In the genomic region with DNA sequence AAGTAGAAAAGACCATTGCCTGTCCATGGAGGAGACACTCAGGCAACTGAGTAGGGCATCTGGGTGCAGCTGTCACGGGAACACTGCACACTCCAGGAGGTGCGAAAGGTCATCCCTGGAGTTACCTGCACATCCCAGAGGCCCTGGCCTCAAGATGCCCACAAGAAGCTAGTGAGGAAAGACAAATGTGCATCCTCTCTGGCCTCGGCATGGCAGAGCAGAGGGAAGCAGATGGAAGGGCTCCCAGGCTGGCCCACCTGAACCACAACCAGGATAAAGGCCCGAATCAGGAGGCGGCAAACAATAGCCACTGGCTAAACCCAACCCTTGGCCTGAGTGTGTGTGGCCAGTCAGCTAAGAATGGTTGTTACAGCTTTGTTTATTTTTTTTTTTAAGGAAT, we compare ENCODE assay signal across 2 cellular contexts.
TF ChIP-seq lines count a peak whose summit lies in the region.

No MANE protein-coding gene starts in this region.

TF ChIP-seq in IMR-90, 13 proteins besides CTCF, POLR2A, EP300 and RAD21:
- TF ChIP-seq RFX5 (IDR thresholded peaks at IDR 0.05; ENCODE audit: low read depth, low read length) = no peak
- TF ChIP-seq SMC3 (IDR thresholded peaks at IDR 0.05; ENCODE audit: low read depth, low read length) = no peak

TF ChIP-seq in H1, 55 proteins besides CTCF, POLR2A, EP300 and RAD21:
- no peak for TF ChIP-seq TCF12 (IDR thresholded peaks at IDR 0.05; ENCODE audit: low read depth, low read length)
- no peak for TF ChIP-seq CBX8 (IDR thresholded peaks at IDR 0.05; ENCODE audit: borderline replicate concordance, low read depth, low read length)
- TF ChIP-seq POLR2AphosphoS5 (IDR thresholded peaks at IDR 0.05; ENCODE audit: low read depth, low read length) = no peak
- TF ChIP-seq TAF1 (IDR thresholded peaks at IDR 0.05; ENCODE audit: low read depth, low read length) = no peak
- TF ChIP-seq TAF7 (optimal IDR thresholded peaks at IDR 0.05; ENCODE audit: borderline replicate concordance, low read depth, low read length) = no peak
- TF ChIP-seq EZH2 (IDR thresholded peaks at IDR 0.05; ENCODE audit: low read depth, low read length, severe bottlenecking) = no peak
- TF ChIP-seq ATF2 (IDR thresholded peaks at IDR 0.05; ENCODE audit: low read length) = no peak
- no peak for TF ChIP-seq SAP30 (IDR thresholded peaks at IDR 0.05; ENCODE audit: insufficient read depth, insufficient replicate concordance, low read length)
- TF ChIP-seq, protein P1, sequence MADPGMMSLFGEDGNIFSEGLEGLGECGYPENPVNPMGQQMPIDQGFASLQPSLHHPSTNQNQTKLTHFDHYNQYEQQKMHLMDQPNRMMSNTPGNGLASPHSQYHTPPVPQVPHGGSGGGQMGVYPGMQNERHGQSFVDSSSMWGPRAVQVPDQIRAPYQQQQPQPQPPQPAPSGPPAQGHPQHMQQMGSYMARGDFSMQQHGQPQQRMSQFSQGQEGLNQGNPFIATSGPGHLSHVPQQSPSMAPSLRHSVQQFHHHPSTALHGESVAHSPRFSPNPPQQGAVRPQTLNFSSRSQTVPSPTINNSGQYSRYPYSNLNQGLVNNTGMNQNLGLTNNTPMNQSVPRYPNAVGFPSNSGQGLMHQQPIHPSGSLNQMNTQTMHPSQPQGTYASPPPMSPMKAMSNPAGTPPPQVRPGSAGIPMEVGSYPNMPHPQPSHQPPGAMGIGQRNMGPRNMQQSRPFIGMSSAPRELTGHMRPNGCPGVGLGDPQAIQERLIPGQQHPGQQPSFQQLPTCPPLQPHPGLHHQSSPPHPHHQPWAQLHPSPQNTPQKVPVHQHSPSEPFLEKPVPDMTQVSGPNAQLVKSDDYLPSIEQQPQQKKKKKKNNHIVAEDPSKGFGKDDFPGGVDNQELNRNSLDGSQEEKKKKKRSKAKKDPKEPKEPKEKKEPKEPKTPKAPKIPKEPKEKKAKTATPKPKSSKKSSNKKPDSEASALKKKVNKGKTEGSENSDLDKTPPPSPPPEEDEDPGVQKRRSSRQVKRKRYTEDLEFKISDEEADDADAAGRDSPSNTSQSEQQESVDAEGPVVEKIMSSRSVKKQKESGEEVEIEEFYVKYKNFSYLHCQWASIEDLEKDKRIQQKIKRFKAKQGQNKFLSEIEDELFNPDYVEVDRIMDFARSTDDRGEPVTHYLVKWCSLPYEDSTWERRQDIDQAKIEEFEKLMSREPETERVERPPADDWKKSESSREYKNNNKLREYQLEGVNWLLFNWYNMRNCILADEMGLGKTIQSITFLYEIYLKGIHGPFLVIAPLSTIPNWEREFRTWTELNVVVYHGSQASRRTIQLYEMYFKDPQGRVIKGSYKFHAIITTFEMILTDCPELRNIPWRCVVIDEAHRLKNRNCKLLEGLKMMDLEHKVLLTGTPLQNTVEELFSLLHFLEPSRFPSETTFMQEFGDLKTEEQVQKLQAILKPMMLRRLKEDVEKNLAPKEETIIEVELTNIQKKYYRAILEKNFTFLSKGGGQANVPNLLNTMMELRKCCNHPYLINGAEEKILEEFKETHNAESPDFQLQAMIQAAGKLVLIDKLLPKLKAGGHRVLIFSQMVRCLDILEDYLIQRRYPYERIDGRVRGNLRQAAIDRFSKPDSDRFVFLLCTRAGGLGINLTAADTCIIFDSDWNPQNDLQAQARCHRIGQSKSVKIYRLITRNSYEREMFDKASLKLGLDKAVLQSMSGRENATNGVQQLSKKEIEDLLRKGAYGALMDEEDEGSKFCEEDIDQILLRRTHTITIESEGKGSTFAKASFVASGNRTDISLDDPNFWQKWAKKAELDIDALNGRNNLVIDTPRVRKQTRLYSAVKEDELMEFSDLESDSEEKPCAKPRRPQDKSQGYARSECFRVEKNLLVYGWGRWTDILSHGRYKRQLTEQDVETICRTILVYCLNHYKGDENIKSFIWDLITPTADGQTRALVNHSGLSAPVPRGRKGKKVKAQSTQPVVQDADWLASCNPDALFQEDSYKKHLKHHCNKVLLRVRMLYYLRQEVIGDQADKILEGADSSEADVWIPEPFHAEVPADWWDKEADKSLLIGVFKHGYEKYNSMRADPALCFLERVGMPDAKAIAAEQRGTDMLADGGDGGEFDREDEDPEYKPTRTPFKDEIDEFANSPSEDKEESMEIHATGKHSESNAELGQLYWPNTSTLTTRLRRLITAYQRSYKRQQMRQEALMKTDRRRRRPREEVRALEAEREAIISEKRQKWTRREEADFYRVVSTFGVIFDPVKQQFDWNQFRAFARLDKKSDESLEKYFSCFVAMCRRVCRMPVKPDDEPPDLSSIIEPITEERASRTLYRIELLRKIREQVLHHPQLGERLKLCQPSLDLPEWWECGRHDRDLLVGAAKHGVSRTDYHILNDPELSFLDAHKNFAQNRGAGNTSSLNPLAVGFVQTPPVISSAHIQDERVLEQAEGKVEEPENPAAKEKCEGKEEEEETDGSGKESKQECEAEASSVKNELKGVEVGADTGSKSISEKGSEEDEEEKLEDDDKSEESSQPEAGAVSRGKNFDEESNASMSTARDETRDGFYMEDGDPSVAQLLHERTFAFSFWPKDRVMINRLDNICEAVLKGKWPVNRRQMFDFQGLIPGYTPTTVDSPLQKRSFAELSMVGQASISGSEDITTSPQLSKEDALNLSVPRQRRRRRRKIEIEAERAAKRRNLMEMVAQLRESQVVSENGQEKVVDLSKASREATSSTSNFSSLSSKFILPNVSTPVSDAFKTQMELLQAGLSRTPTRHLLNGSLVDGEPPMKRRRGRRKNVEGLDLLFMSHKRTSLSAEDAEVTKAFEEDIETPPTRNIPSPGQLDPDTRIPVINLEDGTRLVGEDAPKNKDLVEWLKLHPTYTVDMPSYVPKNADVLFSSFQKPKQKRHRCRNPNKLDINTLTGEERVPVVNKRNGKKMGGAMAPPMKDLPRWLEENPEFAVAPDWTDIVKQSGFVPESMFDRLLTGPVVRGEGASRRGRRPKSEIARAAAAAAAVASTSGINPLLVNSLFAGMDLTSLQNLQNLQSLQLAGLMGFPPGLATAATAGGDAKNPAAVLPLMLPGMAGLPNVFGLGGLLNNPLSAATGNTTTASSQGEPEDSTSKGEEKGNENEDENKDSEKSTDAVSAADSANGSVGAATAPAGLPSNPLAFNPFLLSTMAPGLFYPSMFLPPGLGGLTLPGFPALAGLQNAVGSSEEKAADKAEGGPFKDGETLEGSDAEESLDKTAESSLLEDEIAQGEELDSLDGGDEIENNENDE (IDR thresholded peaks at IDR 0.05; ENCODE audit: insufficient replicate concordance, low read length) = no peak
- TF ChIP-seq ZNF274 (IDR thresholded peaks at IDR 0.05; ENCODE audit: borderline replicate concordance, extremely low read depth, low read length) = no peak
